ENCODE assay signal across 33 cellular contexts in the genomic region with DNA sequence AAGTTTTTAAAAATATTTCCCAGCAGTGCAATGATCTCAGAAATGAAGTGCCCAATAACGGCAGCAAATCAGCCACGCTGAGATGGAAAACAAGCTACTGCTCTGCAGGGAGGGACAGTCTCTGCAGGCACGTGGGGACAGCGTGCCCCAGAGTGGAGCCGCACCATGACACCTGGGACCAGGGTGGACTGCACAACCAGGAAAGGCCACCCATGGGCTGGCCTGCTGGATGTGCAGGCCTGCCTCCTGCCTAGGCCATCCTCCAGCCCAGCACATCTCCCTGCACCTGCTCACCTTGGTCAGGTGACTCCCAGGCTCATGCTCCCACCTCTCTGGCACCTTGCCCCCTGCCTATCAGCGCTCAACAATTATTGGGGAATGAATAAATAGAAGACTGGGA.
"Had no signal": no experiment of that assay in that cellular context is flagged by ENCODE, and none has a peak within 500 bp of the region (broad histone marks: within the 10 kb centered on the region; RNA-seq: fewer than 3 reads in every experiment).

No MANE protein-coding gene starts in this region.

- H3K4me3 ChIP-seq: MG63, SJCRH30, SK-N-MC had no signal

- H3K27me3 ChIP-seq: brain microvascular endothelial cell, MG63, SJCRH30 had no signal

- H3K4me1 ChIP-seq: SJCRH30 had no signal

- H3K36me3 ChIP-seq: brain microvascular endothelial cell, MG63, SJCRH30, WERI-Rb-1 had no signal

- H3K27ac ChIP-seq: brain microvascular endothelial cell, SJCRH30, SK-N-MC, WERI-Rb-1 had no signal

- H3K9me3 ChIP-seq: MG63, SJCRH30 had no signal

- DNase-seq: activated CD4-positive, alpha-beta memory T cell treated with anti-CD3 and anti-CD28 coated beads, Interleukin-2, amount 10 ng/mL, durations not matched to agents 7 days and 5 days; activated CD4-positive, alpha-beta T cell treated with anti-CD3 and anti-CD28 coated beads for 1 hour; activated CD4-positive, alpha-beta T cell treated with anti-CD3 and anti-CD28 coated beads for 48 hours; activated CD4-positive, CD25-positive, alpha-beta regulatory T cell; activated effector memory CD4-positive, alpha-beta T cell treated with anti-CD3 and anti-CD28 coated beads, Interleukin-2, amount 50 U/mL, for 16 hours; activated naive CD4-positive, alpha-beta T cell; activated naive CD4-positive, alpha-beta T cell treated with anti-CD3 and anti-CD28 coated beads, Interleukin-2, amount 50 U/mL, for 16 hours; activated naive CD8-positive, alpha-beta T cell treated with anti-CD3 and anti-CD28 coated beads for 36 hours; activated T-cell treated with anti-CD3 and anti-CD28 coated beads, Interleukin-2, amount 50 U/mL, for 1 hour; activated T-cell treated with anti-CD3 and anti-CD28 coated beads, Interleukin-2, amount 50 U/mL, for 72 hours; amniotic stem cell; aorta; brain microvascular endothelial cell; central memory CD4-positive, alpha-beta T cell; Kasumi-1; KG1; MG63; NCI-H1092; NCI-H1436; NCI-H187; NCI-H2029 treated with DMSO at 0.1 percent for 48 hours; NCI-H2107; NCI-H2171; NCI-H510A; NCI-H526; NCI-H774; SHP77; SJCRH30; T1000; WERI-Rb-1 had no signal

- ATAC-seq: activated T-cell treated with anti-CD3 and anti-CD28 coated beads, Interleukin-2, amount 50 U/mL, for 72 hours; activated T-helper 17 cell treated with anti-CD3 and anti-CD28 coated beads, Interleukin-2, amount 50 U/mL, for 72 hours; Panc1 had no signal
